Comparison of ENCODE assay signal across 8 cellular contexts in the genomic region with DNA sequence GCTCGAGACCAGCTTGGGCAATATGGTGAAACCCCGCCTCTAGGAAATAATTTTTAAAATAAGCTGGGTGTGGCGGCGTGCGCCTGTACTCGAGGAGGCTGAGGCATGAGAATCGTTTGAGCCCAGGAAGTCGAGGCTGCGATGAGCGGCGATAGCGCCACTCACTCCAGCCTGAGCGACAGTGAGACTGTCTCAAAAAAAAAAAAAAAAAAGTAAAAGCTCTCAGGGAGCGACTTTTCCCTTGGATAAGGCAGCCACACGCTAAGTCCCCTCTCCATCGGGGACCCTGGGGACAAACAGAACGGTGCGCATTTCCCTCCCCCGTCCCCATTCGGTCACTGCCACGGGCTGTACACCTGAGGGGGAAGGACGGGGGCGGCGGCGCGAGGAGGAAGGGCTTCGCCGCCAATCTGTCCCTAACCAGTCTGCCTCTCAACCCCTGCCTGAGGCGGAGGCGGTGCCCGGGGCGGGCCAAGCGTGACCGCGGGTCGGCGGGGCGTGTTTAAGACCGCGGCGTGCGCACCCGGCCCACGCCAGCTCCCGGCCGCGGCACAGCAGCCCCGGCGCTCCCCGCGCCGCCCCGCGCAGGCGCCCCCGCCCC. TPM values are rescaled to one million over a fixed set of nuclear protein-coding genes. Genes with fewer than 3 reads are reported as not detected.
DNase-seq lines count a peak whose midpoint lies in the region; ATAC-seq and TF ChIP-seq lines count a peak whose summit lies in the region.

A gene (plus strand): TSS at position 531 of the 601 bp plus-strand sequence. CDS start 107 bp downstream, outside the sequence.

- H3K27me3 ChIP-seq in right atrium auricular region (no peaks in the 10 kb centered on the region), rectal smooth muscle tissue (ENCODE audit: control insufficient read depth, insufficient read depth, low read length) (no peaks in the 10 kb centered on the region)

- H3K4me3 ChIP-seq in right atrium auricular region (peak within 1 kb of the TSS; percentile 79 to 93), rectal smooth muscle tissue (ENCODE audit: low read length) (peak within 1 kb of the TSS; percentile 67)

- ATAC-seq in GM19328 (IDR thresholded peaks at IDR 0.05; ENCODE audit: unreplicated experiment) = peak; percentile 57

- no peaks in the 10 kb centered on the region for H3K9me3 ChIP-seq in right atrium auricular region

- peak within 1 kb of the TSS; percentile 6 for H3K9ac ChIP-seq in rectal smooth muscle tissue (ENCODE audit: low read length)

- H3K36me3 ChIP-seq in right atrium auricular region (no peaks in the 10 kb centered on the region), rectal smooth muscle tissue (ENCODE audit: control insufficient read depth, insufficient read depth, low read length) (no peaks in the 10 kb centered on the region)

- H3K4me1 ChIP-seq in right atrium auricular region (peaks cover 0 to 50% of the 10 kb centered on the region in 2 donors), rectal smooth muscle tissue (ENCODE audit: control insufficient read depth, insufficient read depth, low read length) (peaks cover 4% of the 10 kb centered on the region)

- TF ChIP-seq CTCF in right atrium auricular region (IDR thresholded peaks at IDR 0.05) = no peak

- H3K27ac ChIP-seq in right atrium auricular region (peak within 1 kb of the TSS; percentile 93 to 94), rectal smooth muscle tissue (ENCODE audit: low read depth, low read length) (peak within 1 kb of the TSS; percentile 71)

- DNase-seq in Ammon's horn (ENCODE audit: low spot score) = peak; percentile 65
- DNase-seq in HK-2 (ENCODE audit: unreplicated experiment) = peak; percentile 35
- peak; percentile 43 to 74 (median 57) for DNase-seq in T-helper 1 cell
- peak in 33 of 56 donors; percentile 9 to 70 (median 31) for DNase-seq in amygdala (lab: John Stamatoyannopoulos, UW)
- peak; percentile 85 for DNase-seq in right atrium auricular region (ENCODE audit: low spot score)
- DNase-seq in NCI-H1092 treated with DMSO at 0.1 percent for 48 hours (lab: John Stamatoyannopoulos, UW) = no peak

RNA-seq across cellular contexts. Expression of the gene that starts here (rescaled TPM):
- total RNA-seq in right atrium auricular region = 10 to 100 TPM; 70.1 to 89.5 TPM
